Comparison of ENCODE assay signal across 8 cellular contexts in the genomic region with DNA sequence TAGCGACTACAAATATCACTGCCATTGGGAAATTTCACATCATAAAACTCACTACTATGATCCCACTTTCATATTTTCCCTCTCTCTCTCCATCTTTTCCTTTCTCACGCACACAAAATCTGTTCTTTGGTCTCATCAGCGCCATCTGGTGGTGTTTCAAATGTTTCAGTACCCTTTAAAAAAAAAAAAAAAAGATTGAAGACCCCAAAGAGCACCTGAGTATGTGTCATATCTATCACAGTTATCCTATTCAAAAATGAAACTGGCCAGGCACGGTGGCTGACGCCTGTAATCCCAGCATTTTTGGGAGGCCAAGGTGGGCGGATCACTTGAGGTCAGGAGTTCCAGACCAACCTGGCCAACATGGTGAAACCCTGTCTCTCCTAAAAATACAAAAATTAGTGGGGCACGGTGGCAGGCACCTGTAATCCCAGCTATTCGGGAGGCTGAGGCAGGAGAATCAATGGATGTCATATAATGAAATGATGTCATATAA.
DNase-seq lines count a peak whose midpoint lies in the region; ATAC-seq, FAIRE-seq and TF ChIP-seq lines count a peak whose summit lies in the region.

No MANE protein-coding gene starts in this region.

- H3K9ac ChIP-seq in Karpas-422 (ENCODE audit: low read length): no peak overlapping the region

- peak; percentile 26 to 88 (median 60) for TF ChIP-seq CTCF in spleen (IDR thresholded peaks at IDR 0.05 in 8 of 11, conservative IDR thresholded peaks at IDR 0.05 in 3 of 11)

- intact Hi-C loops in left ventricle myocardium superior (cut with micrococcal nuclease): loop anchor here (5.0 kb wide), 1 partner anchor 92 kb away; no protein-coding TSS in a partner anchor
- intact Hi-C loops in spleen (cut with DNase I; ENCODE audit: low total_unique reads): loop anchor here (5.0 kb wide), 1 partner anchor 92 kb away; no protein-coding TSS in a partner anchor

- H3K27me3 ChIP-seq in Karpas-422 (ENCODE audit: low read length) (no peaks in the 10 kb centered on the region), spleen (replicated peaks in 1 of 7) (no peaks in the 10 kb centered on the region)

- no peak overlapping the region for H3K4me2 ChIP-seq in Karpas-422 (ENCODE audit: low read depth, low read length, poor library complexity, severe bottlenecking)

- no peaks in the 10 kb centered on the region for H3K9me3 ChIP-seq in Karpas-422 (ENCODE audit: low read length)
- no peaks in the 10 kb centered on the region for H3K9me3 ChIP-seq in spleen

- H3K4me3 ChIP-seq in Karpas-422 (ENCODE audit: low read length) (no peak overlapping the region), spleen (no peak overlapping the region)

- H3K27ac Mint-ChIP-seq in activated naive CD4-positive, alpha-beta T cell treated with anti-CD3 and anti-CD28 coated beads, Interleukin-2, amount 50 U/mL, for 72 hours: peak overlapping the region in 1 of 2 donors; percentile 52

- no peaks in the 10 kb centered on the region for H3K9me2 ChIP-seq in Karpas-422 (replicated peaks; ENCODE audit: insufficient read depth, low read length)

- no peaks in the 10 kb centered on the region for H3K36me3 ChIP-seq in Karpas-422 (ENCODE audit: insufficient read depth, low read length)
- H3K36me3 ChIP-seq in spleen: no peaks in the 10 kb centered on the region

- ATAC-seq in activated naive CD4-positive, alpha-beta T cell treated with anti-CD3 and anti-CD28 coated beads, Interleukin-2, amount 50 U/mL, for 72 hours: peak; percentile 51 to 53
- ATAC-seq in left ventricle myocardium superior (peak; percentile 38), HG03135 (IDR thresholded peaks at IDR 0.05; ENCODE audit: unreplicated experiment) (no peak)

- H4K20me1 ChIP-seq in Karpas-422 (ENCODE audit: insufficient read depth, low read depth, low read length): no peaks in the 10 kb centered on the region

- no peaks in the 10 kb centered on the region for H3K79me2 ChIP-seq in Karpas-422 (ENCODE audit: low read length)

- H3K9me3 Mint-ChIP-seq in activated naive CD4-positive, alpha-beta T cell treated with anti-CD3 and anti-CD28 coated beads, Interleukin-2, amount 50 U/mL, for 72 hours: no peaks in the 10 kb centered on the region

- TF ChIP-seq POLR2A in spleen (IDR thresholded peaks at IDR 0.05): no peak

- no peaks in the 10 kb centered on the region for H3K36me3 Mint-ChIP-seq in activated naive CD4-positive, alpha-beta T cell treated with anti-CD3 and anti-CD28 coated beads, Interleukin-2, amount 50 U/mL, for 72 hours

- H2AFZ ChIP-seq in Karpas-422 (ENCODE audit: low read length): no peak overlapping the region

- H3K27ac ChIP-seq in Karpas-422 (ENCODE audit: low read length) (no peak overlapping the region), spleen (peak overlapping the region in 1 of 8 donors; percentile 31)

- 16 to 23% (median 19%) methylated on average over 8 of the region's 8 CpGs for WGBS in spleen, 5 donors

- FAIRE-seq in RCC 7860 (lab: Jason Lieb, UNC): no peak

- no peaks in the 10 kb centered on the region for H3K4me1 ChIP-seq in Karpas-422 (ENCODE audit: low read length)
- peaks cover 0 to 23% (median 14%) of the 10 kb centered on the region in 6 donors for H3K4me1 ChIP-seq in spleen

- DNase-seq in DMS153 treated with DMSO at 0.1 percent for 48 hours (lab: John Stamatoyannopoulos, UW; ENCODE audit: unreplicated experiment) (peak; percentile 23), Karpas-422 (peak; percentile 87), RCC 7860 (ENCODE audit: low spot score) (peak; percentile 18), left ventricle myocardium superior (no peak), spleen (no peak), mesenteric fat pad (ENCODE audit: low spot score) (no peak)
- DNase-seq in activated naive CD4-positive, alpha-beta T cell treated with anti-CD3 and anti-CD28 coated beads, Interleukin-2, amount 50 U/mL, for 72 hours (ENCODE audit: low spot score in 2 of 2): peak in 1 of 2 donors; percentile 60

Comparison
In these comparisons a context has a peak if more than half of its experiments do, and no peak if none do; other contexts are left out.
1. DNase-seq: peak in DMS153 treated with DMSO at 0.1 percent for 48 hours (single experiment), Karpas-422 (single experiment) and RCC 7860 (single experiment); none in left ventricle myocardium superior (single experiment), spleen (single experiment) and mesenteric fat pad (single experiment).